Comparison of ENCODE assay signal across 9 cellular contexts in genomic region chr16:14072360-14072759, GRCh38. TPM values are rescaled to one million over a fixed set of nuclear protein-coding genes. Genes with fewer than 3 reads are reported as not detected.
DNase-seq lines count a peak whose midpoint lies in the region; ATAC-seq, FAIRE-seq and TF ChIP-seq lines count a peak whose summit lies in the region.
"Had no signal": no experiment of that assay in that cellular context is flagged by ENCODE, and none has a peak within 500 bp of the region (broad histone marks: within the 10 kb centered on the region; RNA-seq: fewer than 3 reads in every experiment).

No MANE protein-coding gene starts in this region.

- no peak for TF ChIP-seq RAD21 in GM12878 (IDR thresholded peaks at IDR 0.05; ENCODE audit: insufficient read depth, low read depth, low read length)

- RAD21 ChIA-PET in GM12878 (lab: Charles Lee; ENCODE audit: unreplicated experiment), result interaction anchor here (1.6 kb wide), 1 partner anchor 149 kb away, joined by 6 read pairs; no protein-coding TSS in a partner anchor

- SMC1A ChIA-PET in GM12878 (lab: Charles Lee; ENCODE audit: uncharacterized antibody, unreplicated experiment), result interaction anchor here (0.6 to 1.1 kb wide), 2 partner anchors 149 to 177 kb away, joined by 3 read pairs; no protein-coding TSS in a partner anchor

- H3K27ac Mint-ChIP-seq in activated naive CD4-positive, alpha-beta T cell treated with anti-CD3 and anti-CD28 coated beads, Interleukin-2, amount 50 U/mL, for 24 hours, result no peak overlapping the region

- no peaks in the 10 kb centered on the region for H3K9me3 ChIP-seq in GM12878 (replicated peaks; ENCODE audit: control insufficient read depth, insufficient read depth, low read length)
- H3K9me3 ChIP-seq in lower lobe of right lung, result no peaks in the 10 kb centered on the region
- H3K9me3 ChIP-seq in tibial nerve, result no peaks in the 10 kb centered on the region

- H2AFZ ChIP-seq in GM12878 (ENCODE audit: control insufficient read depth, low read depth, low read length), result peak overlapping the region; percentile 99; the same call in 1 of the 2 replicates

- no peak overlapping the region for H3K9ac ChIP-seq in GM12878 (ENCODE audit: control insufficient read depth, insufficient read depth, low read length)

- H3K27me3 ChIP-seq in GM12878 (replicated peaks in 1 of 2; ENCODE audit: control insufficient read depth in 2 of 2, insufficient read depth in 2 of 2, low read length in 1 of 2) (no peaks in the 10 kb centered on the region), lower lobe of right lung (ENCODE audit: low read depth) (no peaks in the 10 kb centered on the region), tibial nerve (no peaks in the 10 kb centered on the region)

- peaks cover 28% of the 10 kb centered on the region for H3K4me1 Mint-ChIP-seq in activated naive CD4-positive, alpha-beta T cell treated with anti-CD3 and anti-CD28 coated beads, Interleukin-2, amount 50 U/mL, for 24 hours

- H3K4me3 Mint-ChIP-seq in activated naive CD4-positive, alpha-beta T cell treated with anti-CD3 and anti-CD28 coated beads, Interleukin-2, amount 50 U/mL, for 24 hours, result peak overlapping the region; percentile 89

- H3K27ac ChIP-seq in GM12878 (ENCODE audit: control insufficient read depth, insufficient read depth), result no peak overlapping the region
- peak overlapping the region; percentile 84 for H3K27ac ChIP-seq in lower lobe of right lung
- H3K27ac ChIP-seq in tibial nerve, result peak overlapping the region in 2 of 4 donors; percentile 66 to 89

- in situ Hi-C loops in GM12878 (cut with MboI), result no loop called here

- no peaks in the 10 kb centered on the region for H4K20me1 ChIP-seq in GM12878 (ENCODE audit: control insufficient read depth, insufficient read depth)

- no peak for TF ChIP-seq CTCF in GM12878 (IDR thresholded peaks at IDR 0.05 in 2 of 3, conservative IDR thresholded peaks at IDR 0.05 in 1 of 3; ENCODE audit: control insufficient read depth in 2 of 3, extremely low read depth in 1 of 3, insufficient read depth in 1 of 3, low read depth in 3 of 3, low read length in 3 of 3)
- TF ChIP-seq CTCF in lower lobe of right lung (IDR thresholded peaks at IDR 0.05), result no peak
- TF ChIP-seq CTCF in tibial nerve (IDR thresholded peaks at IDR 0.05), result no peak

- WGBS in GM12878 (ENCODE audit: insufficient coverage, insufficient replicate concordance, low lambda C conversion rate, missing lambda C conversion rate), result 98% methylated on average over 6 of the region's 6 CpGs
- 97 to 98% methylated on average over 6 of the region's 6 CpGs for WGBS in tibial nerve, 2 donors

- DNase-seq in activated naive CD4-positive, alpha-beta T cell treated with Interleukin-2 at 50 U/mL for 16 hours, result no peak
- DNase-seq in GM12878 (ENCODE audit: low read depth, low spot score) (no peak), lower lobe of right lung (no peak), tibial nerve (ENCODE audit: low spot score in 2 of 2) (no peak), NCI-H2196 (lab: John Stamatoyannopoulos, UW; ENCODE audit: unreplicated experiment) (no peak), RCC 7860 (ENCODE audit: low spot score) (no peak)
- DNase-seq: NCI-H1436 had no signal

- H3K79me2 ChIP-seq in GM12878 (ENCODE audit: control insufficient read depth, insufficient read depth, low read length), result peaks cover 7% of the 10 kb centered on the region

- no peaks in the 10 kb centered on the region for H3K9me3 Mint-ChIP-seq in activated naive CD4-positive, alpha-beta T cell treated with anti-CD3 and anti-CD28 coated beads, Interleukin-2, amount 50 U/mL, for 24 hours

- H3K4me1 ChIP-seq in GM12878 (ENCODE audit: control insufficient read depth, insufficient read depth, low read length), result peaks cover 2% of the 10 kb centered on the region; the same call in 1 of the 2 replicates
- H3K4me1 ChIP-seq in lower lobe of right lung, result peaks cover 15% of the 10 kb centered on the region
- peaks cover 0 to 18% (median 0%) of the 10 kb centered on the region in 4 donors for H3K4me1 ChIP-seq in tibial nerve

- TF ChIP-seq EP300 in GM12878 (IDR thresholded peaks at IDR 0.05; ENCODE audit: borderline replicate concordance in 1 of 2, control insufficient read depth in 1 of 2, low read depth in 2 of 2, low read length in 2 of 2) (no peak), tibial nerve (IDR thresholded peaks at IDR 0.05) (no peak)

- no TSS peak for BruUV-seq in GM12878 (replicated peaks; lab: Mats Ljungman, UMichigan)

- H3K36me3 Mint-ChIP-seq in activated naive CD4-positive, alpha-beta T cell treated with anti-CD3 and anti-CD28 coated beads, Interleukin-2, amount 50 U/mL, for 24 hours, result no peaks in the 10 kb centered on the region

- POLR2A ChIA-PET in GM12878 (lab: Charles Lee), result interaction anchor here (1.2 kb wide), 1 partner anchor 29 kb away, joined by 3 read pairs; no protein-coding TSS in a partner anchor

- H3K4me3 ChIP-seq in GM12878 (peak overlapping the region; percentile 98; the same call in 1 of the 2 replicates), lower lobe of right lung (peak overlapping the region; percentile 89), tibial nerve (peak overlapping the region; percentile 78 to 97 (median 86))

- no peak for FAIRE-seq in GM12878 (lab: Jason Lieb, UNC)
- FAIRE-seq in RCC 7860 (lab: Jason Lieb, UNC), result no peak

- no peaks in the 10 kb centered on the region for H3K27me3 Mint-ChIP-seq in activated naive CD4-positive, alpha-beta T cell treated with anti-CD3 and anti-CD28 coated beads, Interleukin-2, amount 50 U/mL, for 24 hours

- peak overlapping the region; percentile 90 for H3K4me2 ChIP-seq in GM12878 (ENCODE audit: control insufficient read depth, insufficient read depth)

- no peak for TF ChIP-seq POLR2A in GM12878 (IDR thresholded peaks at IDR 0.05; ENCODE audit: low read depth, low read length)
- no peak for TF ChIP-seq POLR2A in tibial nerve (IDR thresholded peaks at IDR 0.05)

- H3K36me3 ChIP-seq in GM12878 (ENCODE audit: control insufficient read depth in 2 of 2, insufficient read depth in 2 of 2, low read length in 1 of 2), result no peaks in the 10 kb centered on the region
- no peaks in the 10 kb centered on the region for H3K36me3 ChIP-seq in lower lobe of right lung
- H3K36me3 ChIP-seq in tibial nerve, result no peaks in the 10 kb centered on the region

- CTCF ChIA-PET in GM12878 (lab: Yijun Ruan, JAX), result interaction anchor here (0.8 to 1.0 kb wide), 2 partner anchors 149 to 150 kb away, joined by 3 read pairs; no protein-coding TSS in a partner anchor

- ATAC-seq in GM12878 (no peak), lower lobe of right lung (no peak), GM19452 (IDR thresholded peaks at IDR 0.05; ENCODE audit: unreplicated experiment) (no peak)

- intact Hi-C loops in GM12878 (cut with micrococcal nuclease; ENCODE audit: unreplicated experiment) (loop anchor here (2.0 to 5.0 kb wide), 4 partner anchors 50 to 150 kb away; no protein-coding TSS in a partner anchor), lower lobe of right lung (cut with DNase I) (no loop called here)

TF ChIP-seq in GM12878, 131 proteins besides CTCF, POLR2A, EP300 and RAD21 (continues in another document):
- TF ChIP-seq NKRF (conservative IDR thresholded peaks at IDR 0.05), result no peak
- no peak for TF ChIP-seq ZSCAN29 (IDR thresholded peaks at IDR 0.05)

RNA-seq across cellular contexts. Expression of gene MRTFB, which starts 1.2 kb away (rescaled TPM):
- total RNA-seq in GM12878 (2013; cell fraction: nucleolus; rRNA removed), result 58.3 and 67.0 TPM in 2 replicates
- 6.7 and 9.1 TPM in 2 replicates for total RNA-seq in GM12878 (2014; rRNA removed)
- total RNA-seq in GM12878 (2014; rRNA removed; fragmentation: Illumina TruSeq; extraction: Trizol), result 5.9 and 7.3 TPM in 2 replicates
- total RNA-seq in GM12878 (2021), result 14.2 and 14.3 TPM in 2 replicates
- 6.1 TPM for polyA plus RNA-seq in GM12878 (2011; ENCODE audit: low read depth)
- 7.2 and 8.2 TPM in 2 replicates for polyA plus RNA-seq in GM12878 (2011; rRNA removed)
- 7.8 and 8.2 TPM in 2 replicates for polyA plus RNA-seq in GM12878 (2011; cell fraction: cytosol; rRNA removed)
- polyA plus RNA-seq in GM12878 (2011; cell fraction: nucleus; rRNA removed), result 19.9 and 25.3 TPM in 2 replicates
- polyA plus RNA-seq in GM12878 (2012), result 4.0 and 4.6 TPM in 2 replicates
- polyA plus RNA-seq in GM12878 (2014; fragmentation: Illumina TruSeq; extraction: Trizol), result 9.4 and 10.4 TPM in 2 replicates
- 1 to 10 TPM; 2.1 to 4.0 TPM for polyA plus RNA-seq in GM12878 (2014; fragmentation: Nextera tagmentation; extraction: Ambion mirVana)
- polyA plus RNA-seq in GM12878 (2014; rRNA removed), result 6.8 and 6.9 TPM in 2 replicates
- 1 to 10 TPM; 7.8 to 8.5 TPM for polyA plus RNA-seq in GM12878 (2016; fragmentation: Nextera tagmentation; extraction: Ambion mirVana)
- polyA minus RNA-seq in GM12878 (2011; rRNA and poly(A)+ RNA removed), result 17.8 and 18.6 TPM in 2 replicates
- 3.5 and 7.1 TPM in 2 replicates for polyA minus RNA-seq in GM12878 (2011; cell fraction: cytosol; rRNA and poly(A)+ RNA removed)
- 17.4 and 32.3 TPM in 2 replicates for polyA minus RNA-seq in GM12878 (2011; cell fraction: nucleus; rRNA and poly(A)+ RNA removed)
- total RNA-seq in lower lobe of right lung, result 50.8 TPM
- total RNA-seq in tibial nerve, result 10 to 100 TPM; 35.6 to 76.9 (median 61.8) TPM
